Comparison of ENCODE assay signal across 25 cellular contexts in the genomic region with DNA sequence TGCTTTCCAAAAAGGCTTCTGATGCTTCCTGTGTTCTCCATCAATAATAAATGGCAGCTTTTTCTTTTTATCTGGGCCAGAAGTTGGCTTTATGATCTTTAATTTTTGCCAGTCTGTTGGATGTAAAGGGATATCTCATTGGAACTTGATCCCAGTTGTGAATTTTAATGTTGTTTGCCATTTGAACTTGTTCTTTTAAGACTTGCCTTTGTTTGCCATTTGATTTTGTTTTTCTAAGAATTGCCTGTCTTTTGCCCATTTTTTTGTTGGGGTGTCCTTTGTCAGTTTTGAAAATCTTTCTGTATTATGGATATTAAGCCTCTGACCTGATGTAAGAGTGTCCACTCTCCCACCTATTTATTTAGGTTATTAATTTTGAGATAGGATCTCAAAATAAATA. TPM values are rescaled to one million over a fixed set of nuclear protein-coding genes. Genes with fewer than 3 reads are reported as not detected.
DNase-seq lines count a peak whose midpoint lies in the region; ATAC-seq and TF ChIP-seq lines count a peak whose summit lies in the region.
"Had no signal": no experiment of that assay in that cellular context is flagged by ENCODE, and none has a peak within 500 bp of the region (broad histone marks: within the 10 kb centered on the region; RNA-seq: fewer than 3 reads in every experiment).

No MANE protein-coding gene starts in this region.

- peak overlapping the region; percentile 70; the same call in 1 of the 2 replicates for H3K4me2 ChIP-seq in GM23338

- H3K79me2 ChIP-seq in GM23338 (replicated peaks; ENCODE audit: insufficient read depth) = peaks cover 100% of the 10 kb centered on the region

- no peaks in the 10 kb centered on the region for H3F3A ChIP-seq in GM23338 (replicated peaks; ENCODE audit: low read depth)

- no peaks in the 10 kb centered on the region for H3K9me3 ChIP-seq in HAP-1
- H3K9me3 ChIP-seq: Caco-2, Peyer's patch had no signal

- H3K36me3 ChIP-seq in GM23338 (ENCODE audit: insufficient read depth) (no peaks in the 10 kb centered on the region; the same call in 1 of the 2 replicates), HAP-1 (replicated peaks) (peaks cover 33% of the 10 kb centered on the region)
- H3K36me3 ChIP-seq: Peyer's patch had no signal

- H3K4me3 ChIP-seq in GM23338 (no peak overlapping the region), HAP-1 (no peak overlapping the region)
- H3K4me3 ChIP-seq: Peyer's patch had no signal

- H3K4me1 Mint-ChIP-seq in activated CD4-positive, alpha-beta T cell treated with anti-CD3 and anti-CD28 coated beads for 36 hours = peaks cover 67% of the 10 kb centered on the region
- H3K4me1 Mint-ChIP-seq in activated CD4-positive, alpha-beta T cell treated with anti-CD3 and anti-CD28 coated beads, Interleukin-2, amount 10 ng/mL, durations not matched to agents 7 days and 5 days = peaks cover 31% of the 10 kb centered on the region
- peaks cover 50% of the 10 kb centered on the region for H3K4me1 Mint-ChIP-seq in GM23338
- no peaks in the 10 kb centered on the region for H3K4me1 Mint-ChIP-seq in endothelial cell (ENCODE audit: unreplicated experiment)
- H3K4me1 Mint-ChIP-seq in progenitor cell of endocrine pancreas (ENCODE audit: low read depth) = peaks cover 21% of the 10 kb centered on the region

- H3K4me3 Mint-ChIP-seq in activated CD4-positive, alpha-beta T cell treated with anti-CD3 and anti-CD28 coated beads for 36 hours = no peak overlapping the region
- H3K4me3 Mint-ChIP-seq in activated CD4-positive, alpha-beta T cell treated with anti-CD3 and anti-CD28 coated beads, Interleukin-2, amount 10 ng/mL, durations not matched to agents 7 days and 5 days = no peak overlapping the region
- H3K4me3 Mint-ChIP-seq in GM23338 = no peak overlapping the region
- H3K4me3 Mint-ChIP-seq in endothelial cell (ENCODE audit: unreplicated experiment) = no peak overlapping the region
- H3K4me3 Mint-ChIP-seq in progenitor cell of endocrine pancreas (ENCODE audit: low read depth) = no peak overlapping the region
- H3K4me3 Mint-ChIP-seq: CD14-positive monocyte had no signal

- H3K4me1 ChIP-seq in GM23338 (ENCODE audit: insufficient read depth) (peaks cover 56% of the 10 kb centered on the region), HAP-1 (peaks cover 10% of the 10 kb centered on the region)

- no peaks in the 10 kb centered on the region for H3K27me3 Mint-ChIP-seq in activated CD4-positive, alpha-beta T cell treated with anti-CD3 and anti-CD28 coated beads for 36 hours
- no peaks in the 10 kb centered on the region for H3K27me3 Mint-ChIP-seq in activated CD4-positive, alpha-beta T cell treated with anti-CD3 and anti-CD28 coated beads, Interleukin-2, amount 10 ng/mL, durations not matched to agents 7 days and 5 days
- H3K27me3 Mint-ChIP-seq in GM23338 (ENCODE audit: insufficient read depth, low read depth, poor library complexity) (peaks cover 2% of the 10 kb centered on the region), endothelial cell (ENCODE audit: unreplicated experiment) (peaks cover 2% of the 10 kb centered on the region), progenitor cell of endocrine pancreas (no peaks in the 10 kb centered on the region)

- peaks cover 91% of the 10 kb centered on the region for H4K20me1 ChIP-seq in GM23338 (replicated peaks; ENCODE audit: insufficient read depth)

- TF ChIP-seq POLR2A in erythroblast (IDR thresholded peaks at IDR 0.05; ENCODE audit: low read length) = no peak

- H3K9me2 ChIP-seq in GM23338 (ENCODE audit: insufficient read depth) = no peaks in the 10 kb centered on the region

- ATAC-seq in activated CD4-positive, alpha-beta T cell treated with anti-CD3 and anti-CD28 coated beads for 36 hours = no peak
- ATAC-seq in GM23338 = no peak

- CTCF ChIA-PET in activated CD4-positive, alpha-beta T cell treated with anti-CD3 and anti-CD28 coated beads for 36 hours (lab: Charles Lee) = no interaction called here
- CTCF ChIA-PET in activated CD4-positive, alpha-beta T cell treated with anti-CD3 and anti-CD28 coated beads, Interleukin-2, amount 10 ng/mL, durations not matched to agents 7 days and 5 days (lab: Charles Lee) = no interaction called here

- no peak overlapping the region; the same call in 1 of the 2 replicates for H3K27ac ChIP-seq in GM23338 (ENCODE audit: low read depth)
- H3K27ac ChIP-seq: 22Rv1, Peyer's patch had no signal

- H3K27ac Mint-ChIP-seq in activated CD4-positive, alpha-beta T cell treated with anti-CD3 and anti-CD28 coated beads for 36 hours = peak overlapping the region; percentile 43
- no peak overlapping the region for H3K27ac Mint-ChIP-seq in activated CD4-positive, alpha-beta T cell treated with anti-CD3 and anti-CD28 coated beads, Interleukin-2, amount 10 ng/mL, durations not matched to agents 7 days and 5 days
- H3K27ac Mint-ChIP-seq in GM23338 (0 out of 2 replicates have a peak overlapping the region, but pooled peaks have one; percentile 27), endothelial cell (ENCODE audit: unreplicated experiment) (peak overlapping the region; percentile 4), progenitor cell of endocrine pancreas (peak overlapping the region; percentile 31)
- H3K27ac Mint-ChIP-seq: CD14-positive monocyte had no signal

- intact Hi-C loops in activated CD4-positive, alpha-beta T cell treated with anti-CD3 and anti-CD28 coated beads for 36 hours (cut with DNase I, micrococcal nuclease) = no loop called here

- no peak overlapping the region for H2AFZ ChIP-seq in GM23338

- POLR2A ChIA-PET in activated CD4-positive, alpha-beta T cell treated with anti-CD3 and anti-CD28 coated beads for 36 hours (lab: Charles Lee) = no interaction called here
- POLR2A ChIA-PET in activated CD4-positive, alpha-beta T cell treated with anti-CD3 and anti-CD28 coated beads, Interleukin-2, amount 10 ng/mL, durations not matched to agents 7 days and 5 days (lab: Charles Lee) = no interaction called here

- in situ Hi-C loops in HAP-1 (cut with MboI; ENCODE audit: low sequenced_read_pairs) = no loop called here

- DNase-seq in activated CD4-positive, alpha-beta T cell treated with anti-CD3 and anti-CD28 coated beads for 36 hours = no peak
- no peak for DNase-seq in activated CD4-positive, alpha-beta T cell treated with anti-CD3 and anti-CD28 coated beads, Interleukin-2, amount 10 ng/mL, durations not matched to agents 7 days and 5 days
- DNase-seq in GM23338 (ENCODE audit: low spot score) = no peak
- no peak for DNase-seq in endothelial cell (ENCODE audit: low spot score)
- no peak for DNase-seq in progenitor cell of endocrine pancreas (ENCODE audit: low spot score, unreplicated experiment)
- no peak for DNase-seq in erythroblast (lab: John Stamatoyannopoulos, UW)
- DNase-seq in HAP-1 (ENCODE audit: low spot score in 2 of 2) = no peak
- no peak for DNase-seq in NCI-H774 (lab: John Stamatoyannopoulos, UW)
- DNase-seq: AML-193; Caco-2; DMS153; GDM1; HCEC 1CT; Kasumi-1; MM.1S; NCI-H1092 treated with DMSO at 0.1 percent for 48 hours; NCI-H146; NCI-H2081; NCI-H2171 treated with DMSO at 0.1 percent for 48 hours; NCI-H446; NCI-H69; NK-92 treated with Interleukin-12 subunit alpha and Interleukin-12 subunit beta, amount 100 ng/mL, for 24 hours; Peyer's patch had no signal

- peaks cover 31% of the 10 kb centered on the region for H3K36me3 Mint-ChIP-seq in activated CD4-positive, alpha-beta T cell treated with anti-CD3 and anti-CD28 coated beads for 36 hours (ENCODE audit: low read depth)
- peaks cover 20% of the 10 kb centered on the region for H3K36me3 Mint-ChIP-seq in activated CD4-positive, alpha-beta T cell treated with anti-CD3 and anti-CD28 coated beads, Interleukin-2, amount 10 ng/mL, durations not matched to agents 7 days and 5 days (ENCODE audit: low read depth)
- H3K36me3 Mint-ChIP-seq in GM23338 (ENCODE audit: low read depth) = peaks cover 18% of the 10 kb centered on the region
- peaks cover 3% of the 10 kb centered on the region for H3K36me3 Mint-ChIP-seq in endothelial cell (ENCODE audit: low read depth, unreplicated experiment)
- peaks cover 9% of the 10 kb centered on the region for H3K36me3 Mint-ChIP-seq in progenitor cell of endocrine pancreas (ENCODE audit: insufficient read depth)

- H3K9me3 Mint-ChIP-seq in activated CD4-positive, alpha-beta T cell treated with anti-CD3 and anti-CD28 coated beads for 36 hours (ENCODE audit: low read depth) = no peaks in the 10 kb centered on the region
- no peaks in the 10 kb centered on the region for H3K9me3 Mint-ChIP-seq in activated CD4-positive, alpha-beta T cell treated with anti-CD3 and anti-CD28 coated beads, Interleukin-2, amount 10 ng/mL, durations not matched to agents 7 days and 5 days
- no peaks in the 10 kb centered on the region for H3K9me3 Mint-ChIP-seq in GM23338
- H3K9me3 Mint-ChIP-seq in endothelial cell (ENCODE audit: unreplicated experiment) = no peaks in the 10 kb centered on the region
- H3K9me3 Mint-ChIP-seq in progenitor cell of endocrine pancreas (ENCODE audit: low read depth) = no peaks in the 10 kb centered on the region
- H3K9me3 Mint-ChIP-seq: CD14-positive monocyte had no signal

- TF ChIP-seq CTCF in GM23338 (conservative IDR thresholded peaks at IDR 0.05; ENCODE audit: low read depth in 2 of 2) (no peak), endothelial cell (IDR thresholded peaks at IDR 0.05; ENCODE audit: unreplicated experiment) (no peak), progenitor cell of endocrine pancreas (IDR thresholded peaks at IDR 0.05; ENCODE audit: unreplicated experiment) (no peak)

- H3K27me3 ChIP-seq in GM23338 (ENCODE audit: insufficient read depth) = no peaks in the 10 kb centered on the region
- H3K27me3 ChIP-seq in HAP-1 (ENCODE audit: low read depth) = no peaks in the 10 kb centered on the region
- H3K27me3 ChIP-seq: Peyer's patch had no signal

TF ChIP-seq in GM23338, 12 proteins besides CTCF, POLR2A, EP300 and RAD21:
- TF ChIP-seq CREB1 (CRISPR knock-in tag; IDR thresholded peaks at IDR 0.05; ENCODE audit: low read depth) = no peak

RNA-seq across cellular contexts. Expression of gene FXR1, which starts 9.8 kb away (rescaled TPM):
- 100 to 1,000 TPM; 175 to 186 TPM for total RNA-seq in activated CD4-positive, alpha-beta T cell treated with anti-CD3 and anti-CD28 coated beads for 36 hours
- 100 to 1,000 TPM; 124 to 125 TPM for total RNA-seq in activated CD4-positive, alpha-beta T cell treated with anti-CD3 and anti-CD28 coated beads, Interleukin-2, amount 10 ng/mL, durations not matched to agents 7 days and 5 days
- total RNA-seq in GM23338 (2014; rRNA removed; shearing (Covaris generic)) = 208 and 228 TPM in 2 replicates
- polyA plus RNA-seq in GM23338 (2016; fragmentation: Nextera tagmentation; extraction: Ambion mirVana) = 131 and 136 TPM in 2 replicates
- total RNA-seq in endothelial cell (ENCODE audit: unreplicated experiment) = 219 TPM
- total RNA-seq in progenitor cell of endocrine pancreas = 213 and 216 TPM in 2 replicates
